8 cellular contexts compared by ENCODE assay signal in genomic region chr3:12557472-12558105, GRCh38. TPM values are rescaled to one million over a fixed set of nuclear protein-coding genes. Genes with fewer than 3 reads are reported as not detected.
DNase-seq lines count a peak whose midpoint lies in the region; ATAC-seq and TF ChIP-seq lines count a peak whose summit lies in the region.

No MANE protein-coding gene starts in this region.

- peaks cover 28% of the 10 kb centered on the region for H3K4me1 ChIP-seq in stomach smooth muscle (ENCODE audit: control insufficient read depth, insufficient read depth, low read length)

- H3K27ac ChIP-seq in HL-60 (replicated peaks): peak overlapping the region; percentile 93
- H3K27ac ChIP-seq in stomach smooth muscle (ENCODE audit: low read length): peak overlapping the region; percentile 92

- CTCF ChIA-PET in BJ (lab: Yijun Ruan, JAX): interaction anchor here (1.3 kb wide), 1 partner anchor 420 kb away, joined by 3 read pairs; no protein-coding TSS in a partner anchor

- peak overlapping the region; percentile 93 for H3K4me3 Mint-ChIP-seq in activated naive CD8-positive, alpha-beta T cell treated with anti-CD3 and anti-CD28 coated beads, Interleukin-2, amount 10 ng/mL, durations not matched to agents 7 days and 5 days
- H3K4me3 Mint-ChIP-seq in immature natural killer cell: peak overlapping the region; percentile 88 to 97 (median 90)

- H3K9me3 Mint-ChIP-seq in activated naive CD8-positive, alpha-beta T cell treated with anti-CD3 and anti-CD28 coated beads, Interleukin-2, amount 10 ng/mL, durations not matched to agents 7 days and 5 days: no peaks in the 10 kb centered on the region
- H3K9me3 Mint-ChIP-seq in immature natural killer cell: no peaks in the 10 kb centered on the region

- no peaks in the 10 kb centered on the region for H3K27me3 ChIP-seq in BJ (ENCODE audit: control insufficient read depth, insufficient read depth, low read length)
- H3K27me3 ChIP-seq in HL-60 (ENCODE audit: insufficient read depth, poor library complexity, severe bottlenecking): no peaks in the 10 kb centered on the region
- H3K27me3 ChIP-seq in stomach smooth muscle (ENCODE audit: control insufficient read depth in 1 of 2, insufficient read depth in 2 of 2, low read length in 2 of 2): peaks cover 0 to 11% of the 10 kb centered on the region in 2 donors

- H3K27ac Mint-ChIP-seq in activated naive CD8-positive, alpha-beta T cell treated with anti-CD3 and anti-CD28 coated beads, Interleukin-2, amount 10 ng/mL, durations not matched to agents 7 days and 5 days: peak overlapping the region; percentile 91
- peak overlapping the region; percentile 82 to 93 (median 90) for H3K27ac Mint-ChIP-seq in immature natural killer cell

- peaks cover 1% of the 10 kb centered on the region for H3K36me3 Mint-ChIP-seq in activated naive CD8-positive, alpha-beta T cell treated with anti-CD3 and anti-CD28 coated beads, Interleukin-2, amount 10 ng/mL, durations not matched to agents 7 days and 5 days
- no peaks in the 10 kb centered on the region for H3K36me3 Mint-ChIP-seq in immature natural killer cell

- no peak for ATAC-seq in activated naive CD8-positive, alpha-beta T cell treated with anti-CD3 and anti-CD28 coated beads, Interleukin-2, amount 10 ng/mL, durations not matched to agents 7 days and 5 days (ENCODE audit: low read depth)

- TF ChIP-seq CTCF in BJ (IDR thresholded peaks at IDR 0.05; ENCODE audit: insufficient read depth, low read depth, low read length) (no peak; the same call in 1 of the 2 replicates), HL-60 (IDR thresholded peaks at IDR 0.05; ENCODE audit: insufficient read depth, low read length) (no peak)

- H3K27me3 Mint-ChIP-seq in activated naive CD8-positive, alpha-beta T cell treated with anti-CD3 and anti-CD28 coated beads, Interleukin-2, amount 10 ng/mL, durations not matched to agents 7 days and 5 days: peaks cover 28% of the 10 kb centered on the region
- H3K27me3 Mint-ChIP-seq in immature natural killer cell (ENCODE audit: low read depth in 3 of 3): peaks cover 14 to 35% (median 21%) of the 10 kb centered on the region in 3 donors

- DNase-seq in BJ (ENCODE audit: low read depth) (no peak), HL-60 (ENCODE audit: low read depth in 1 of 2, low spot score in 1 of 2) (peak in 1 of 2 experiments; percentile 57), immature natural killer cell (no peak), NCI-H774 (lab: John Stamatoyannopoulos, UW) (no peak), NCI-H187 treated with DMSO at 0.1 percent for 48 hours (lab: John Stamatoyannopoulos, UW) (no peak)
- no peak for DNase-seq in activated naive CD8-positive, alpha-beta T cell treated with anti-CD3 and anti-CD28 coated beads, Interleukin-2, amount 10 ng/mL, durations not matched to agents 7 days and 5 days
- no peak for DNase-seq in central memory CD4-positive, alpha-beta T cell

- H3K4me3 ChIP-seq in BJ (ENCODE audit: low read depth, low read length) (peak overlapping the region; percentile 98), HL-60 (replicated peaks; ENCODE audit: insufficient read depth, low read length) (peak overlapping the region; percentile 86), stomach smooth muscle (ENCODE audit: low read length in 2 of 2) (peak overlapping the region; percentile 64 to 92)

- H3K36me3 ChIP-seq in BJ (ENCODE audit: control insufficient read depth, insufficient read depth, low read length) (no peaks in the 10 kb centered on the region), stomach smooth muscle (ENCODE audit: control insufficient read depth in 2 of 2, insufficient read depth in 2 of 2, low read length in 2 of 2) (no peaks in the 10 kb centered on the region)

- H3K9ac ChIP-seq in stomach smooth muscle (ENCODE audit: low read length in 2 of 2): peak overlapping the region; percentile 90 to 92

- POLR2A ChIA-PET in BJ (lab: Charles Lee): no interaction called here
- POLR2A ChIA-PET in activated naive CD8-positive, alpha-beta T cell treated with anti-CD3 and anti-CD28 coated beads, Interleukin-2, amount 10 ng/mL, durations not matched to agents 7 days and 5 days (lab: Charles Lee): interaction anchor here (0.6 to 2.9 kb wide), 2 partner anchors 106 to 1217 kb away, joined by 3 to 9 read pairs; partner anchors contain the start of gene RAF1

- H3K9me3 ChIP-seq in stomach smooth muscle (ENCODE audit: control insufficient read depth in 2 of 2, low read length in 2 of 2): no peaks in the 10 kb centered on the region

- H3K4me1 Mint-ChIP-seq in activated naive CD8-positive, alpha-beta T cell treated with anti-CD3 and anti-CD28 coated beads, Interleukin-2, amount 10 ng/mL, durations not matched to agents 7 days and 5 days: peaks cover 33% of the 10 kb centered on the region
- peaks cover 54 to 80% of the 10 kb centered on the region in 2 donors for H3K4me1 Mint-ChIP-seq in immature natural killer cell

RNA-seq across cellular contexts. Expression of gene MKRN2, which starts 0.7 kb away (rescaled TPM):
- polyA plus RNA-seq in BJ (2011; rRNA removed) (49.2 and 56.2 TPM in 2 replicates), immature natural killer cell (10 to 100 TPM; 48.6 to 58.1 (median 50.8) TPM)
- polyA minus RNA-seq in BJ (2011; rRNA and poly(A)+ RNA removed): 24.1 and 45.8 TPM in 2 replicates
- total RNA-seq in activated naive CD8-positive, alpha-beta T cell treated with anti-CD3 and anti-CD28 coated beads, Interleukin-2, amount 10 ng/mL, durations not matched to agents 7 days and 5 days: 10 to 100 TPM; 25.2 to 26.4 TPM

RNA-seq across cellular contexts. Expression of gene MKRN2OS, which starts 12.3 kb away (rescaled TPM):
- polyA plus RNA-seq in BJ (2011; rRNA removed) (not detected in 2 replicates), immature natural killer cell (not detected)
- not detected in 2 replicates for polyA minus RNA-seq in BJ (2011; rRNA and poly(A)+ RNA removed)
- total RNA-seq in activated naive CD8-positive, alpha-beta T cell treated with anti-CD3 and anti-CD28 coated beads, Interleukin-2, amount 10 ng/mL, durations not matched to agents 7 days and 5 days: not detected
